In genomic region chr5:141515946-141516647, GRCh38 we compare ENCODE assay signal across 13 cellular contexts. TPM values are rescaled to one million over a fixed set of nuclear protein-coding genes. Genes with fewer than 3 reads are reported as not detected.
DNase-seq lines count a peak whose midpoint lies in the region; ATAC-seq and TF ChIP-seq lines count a peak whose summit lies in the region.
"Had no signal": no experiment of that assay in that cellular context is flagged by ENCODE, and none has a peak within 500 bp of the region (broad histone marks: within the 10 kb centered on the region; RNA-seq: fewer than 3 reads in every experiment).

No MANE protein-coding gene starts in this region.

- 65 to 84% (median 82%) methylated on average over 4 of the region's 4 CpGs for WGBS in spleen, 5 donors

- DNase-seq in HFFc6 (no peak), WTC11 (ENCODE audit: low spot score) (no peak), spleen (no peak), iPS-NIHi7 (ENCODE audit: extremely low spot score) (no peak)
- DNase-seq: activated CD4-positive, alpha-beta T cell treated with anti-CD3 and anti-CD28 coated beads for 48 hours; body of pancreas; NCI-H2029 had no signal

- H3K9me3 Mint-ChIP-seq in HFFc6 = no peaks in the 10 kb centered on the region
- no peaks in the 10 kb centered on the region for H3K9me3 Mint-ChIP-seq in WTC11

- no peaks in the 10 kb centered on the region for H3K9me3 ChIP-seq in spleen
- H3K9me3 ChIP-seq: body of pancreas had no signal

- ATAC-seq in WTC11 (no peak), HG02588 (IDR thresholded peaks at IDR 0.05; ENCODE audit: unreplicated experiment) (no peak), HG03457 (IDR thresholded peaks at IDR 0.05; ENCODE audit: unreplicated experiment) (no peak), HG03159 (IDR thresholded peaks at IDR 0.05; ENCODE audit: unreplicated experiment) (no peak)
- ATAC-seq: body of pancreas, Panc1 had no signal

- H3K4me3 Mint-ChIP-seq in HFFc6 (peak overlapping the region; percentile 20; the same call in 1 of the 2 replicates), WTC11 (no peak overlapping the region)

- H3K27me3 Mint-ChIP-seq in HFFc6 (ENCODE audit: insufficient read depth) (peaks cover 15% of the 10 kb centered on the region), WTC11 (ENCODE audit: low read depth) (no peaks in the 10 kb centered on the region)

- intact Hi-C loops in spleen (cut with DNase I; ENCODE audit: low total_unique reads) = no loop called here

- H3K27ac Mint-ChIP-seq in HFFc6 (peak overlapping the region; percentile 96), WTC11 (peak overlapping the region; percentile 84)

- H3K4me1 Mint-ChIP-seq in HFFc6 (ENCODE audit: low read depth) (peaks cover 97% of the 10 kb centered on the region), WTC11 (peaks cover 38% of the 10 kb centered on the region)

- no peak overlapping the region for H3K4me3 ChIP-seq in spleen
- H3K4me3 ChIP-seq: body of pancreas, lung had no signal

- H3K27me3 ChIP-seq in layer of hippocampus (ENCODE audit: control insufficient read depth, insufficient read depth, low read length) (peaks cover 9% of the 10 kb centered on the region), spleen (replicated peaks in 1 of 7) (no peaks in the 10 kb centered on the region)
- H3K27me3 ChIP-seq: body of pancreas had no signal

- POLR2A ChIA-PET in WTC11 (lab: Charles Lee) = interaction anchor here (1.2 kb wide), 1 partner anchor 20 kb away, joined by 4 read pairs; no protein-coding TSS in a partner anchor

- TF ChIP-seq POLR2A in spleen (IDR thresholded peaks at IDR 0.05) = no peak

- H3K4me1 ChIP-seq in spleen = peaks cover 16 to 98% (median 57%) of the 10 kb centered on the region in 6 donors

- H3K36me3 ChIP-seq in spleen = peaks cover 0 to 79% (median 35%) of the 10 kb centered on the region in 6 donors

- H3K27ac ChIP-seq in layer of hippocampus (ENCODE audit: low read depth, low read length) (peak overlapping the region; percentile 75), spleen (peak overlapping the region in 5 of 8 donors; percentile 33 to 87 (median 81))

- TF ChIP-seq CTCF in HFFc6 (IDR thresholded peaks at IDR 0.05) (no peak), WTC11 (IDR thresholded peaks at IDR 0.05) (no peak), spleen (IDR thresholded peaks at IDR 0.05 in 8 of 11, conservative IDR thresholded peaks at IDR 0.05 in 3 of 11) (no peak)

- CTCF ChIA-PET in WTC11 (lab: Charles Lee) = interaction anchor here (0.6 to 10.5 kb wide), 16 partner anchors 9 to 329 kb away, joined by 3 to 131 read pairs (median 30); partner anchors contain the start of genes PCDHB14, PCDHB15, PCDHB9 and PCDHGA10

- H3K36me3 Mint-ChIP-seq in HFFc6 (ENCODE audit: low read depth) = peaks cover 54% of the 10 kb centered on the region
- peaks cover 47% of the 10 kb centered on the region for H3K36me3 Mint-ChIP-seq in WTC11

TF ChIP-seq in WTC11, 78 proteins besides CTCF, POLR2A, EP300 and RAD21:
- TF ChIP-seq SOX15 (CRISPR knock-in tag; IDR thresholded peaks at IDR 0.05) (no peak), RELA (CRISPR knock-in tag; IDR thresholded peaks at IDR 0.05; ENCODE audit: borderline replicate concordance) (no peak), MLX (CRISPR knock-in tag; IDR thresholded peaks at IDR 0.05) (no peak), ZNF219 (CRISPR knock-in tag; IDR thresholded peaks at IDR 0.05; ENCODE audit: borderline replicate concordance) (no peak), TEAD4 (CRISPR knock-in tag; IDR thresholded peaks at IDR 0.05) (no peak), NR2C2 (CRISPR knock-in tag; IDR thresholded peaks at IDR 0.05) (no peak)

RNA-seq across cellular contexts. Expression of gene PCDHGC5, which starts 27.2 kb away (rescaled TPM):
- total RNA-seq in HFFc6 (2021; fragmentation: NEBNext Ultra II Directional; extraction: Animal tissue kit (Norgen Biotek cat#: 25700)) = 1 to 10 TPM; 2.3 to 5.7 (median 2.7) TPM
- total RNA-seq in WTC11 (2021) (1.1 to 1.5 TPM (median 1.1 TPM) in 3 replicates), spleen (1 to 10 TPM in 5 of 7 donors, under 1 TPM in 2; 0.93 to 2.5 (median 1.2) TPM)
- polyA plus RNA-seq in spleen = under 1 TPM in 2 of 3 donors, not detected in 1; 0.02 to 0.10 TPM

RNA-seq across cellular contexts. Expression of gene PCDHGC4, which starts 31.3 kb away (rescaled TPM):
- total RNA-seq in HFFc6 (2021; fragmentation: NEBNext Ultra II Directional; extraction: Animal tissue kit (Norgen Biotek cat#: 25700)) = 1 to 10 TPM in 1 of 6 experiments, under 1 TPM in 5; 0.34 to 1.4 (median 0.62) TPM
- total RNA-seq in WTC11 (2021) (4.5 to 6.1 TPM (median 5.1 TPM) in 3 replicates), spleen (1 to 10 TPM; 1.3 to 3.9 (median 2.6) TPM)
- under 1 TPM in 2 of 3 donors, not detected in 1; 0.03 TPM for polyA plus RNA-seq in spleen

RNA-seq across cellular contexts. Expression of gene PCDHGC3, which starts 40.3 kb away (rescaled TPM):
- 100 to 1,000 TPM; 126 to 150 (median 132) TPM for total RNA-seq in HFFc6 (2021; fragmentation: NEBNext Ultra II Directional; extraction: Animal tissue kit (Norgen Biotek cat#: 25700))
- total RNA-seq in WTC11 (2021) (28.1 to 29.4 TPM (median 29.1 TPM) in 3 replicates), spleen (10 to 100 TPM; 10.7 to 26.7 (median 22.5) TPM)
- 10 to 100 TPM in 2 of 3 donors, 1 to 10 TPM in 1; 7.0 to 12.7 (median 10.3) TPM for polyA plus RNA-seq in spleen
